In genomic region chr10:119268871-119269506, GRCh38 we compare ENCODE assay signal across 7 cellular contexts.
DNase-seq lines count a peak whose midpoint lies in the region; ATAC-seq and TF ChIP-seq lines count a peak whose summit lies in the region.

No MANE protein-coding gene starts in this region.

- DNase-seq in activated T-helper 1 cell treated with anti-CD3 and anti-CD28 coated beads, Interleukin-12 subunit alpha, Interleukin-12 subunit beta, Interleukin-2, Interleukin-4 antibody, amounts not matched to agents 30 ng/mL and 10 ng/mL and 1 ng/mL, durations not matched to agents 14 hours and 24 hours and 36 hours (ENCODE audit: low spot score): peak; percentile 85
- DNase-seq in mesothelial cell of epicardium (ENCODE audit: low spot score in 2 of 2, unreplicated experiment in 2 of 2): no peak
- peak; percentile 54 for DNase-seq in upper lobe of right lung
- no peak for DNase-seq in SW480 (ENCODE audit: low spot score)
- no peak for DNase-seq in MCF 10A (ENCODE audit: unreplicated experiment)

- CTCF ChIA-PET in MCF 10A (lab: Yijun Ruan, JAX): interaction anchor here (0.6 kb wide), 1 partner anchor 55 kb away, joined by 3 read pairs; no protein-coding TSS in a partner anchor

- intact Hi-C loops in activated T-helper 1 cell treated with anti-CD3 and anti-CD28 coated beads, Interleukin-12 subunit alpha, Interleukin-12 subunit beta, Interleukin-2, Interleukin-4 antibody, amounts not matched to agents 30 ng/mL and 10 ng/mL and 1 ng/mL, durations not matched to agents 14 hours and 24 hours and 36 hours (cut with micrococcal nuclease): loop anchor here (1.0 to 2.0 kb wide), 6 partner anchors 15 to 60 kb away; no protein-coding TSS in a partner anchor
- intact Hi-C loops in upper lobe of right lung (cut with DNase I) (no loop called here), MCF 10A (cut with micrococcal nuclease) (no loop called here)

- POLR2A ChIA-PET in MCF 10A (lab: Yijun Ruan, JAX): interaction anchor here (0.7 kb wide), 1 partner anchor 107 kb away, joined by 3 read pairs; no protein-coding TSS in a partner anchor

- H3K4me3 Mint-ChIP-seq in activated T-helper 1 cell treated with anti-CD3 and anti-CD28 coated beads, Interleukin-12 subunit alpha, Interleukin-12 subunit beta, Interleukin-2, Interleukin-4 antibody, amounts not matched to agents 30 ng/mL and 10 ng/mL and 1 ng/mL, durations not matched to agents 14 hours and 24 hours and 36 hours: peak overlapping the region; percentile 43
- no peak overlapping the region for H3K4me3 Mint-ChIP-seq in mesothelial cell of epicardium
- H3K4me3 Mint-ChIP-seq in MCF 10A (ENCODE audit: unreplicated experiment): no peak overlapping the region

- TF ChIP-seq CTCF in mesothelial cell of epicardium (IDR thresholded peaks at IDR 0.05; ENCODE audit: unreplicated experiment): no peak
- no peak for TF ChIP-seq CTCF in upper lobe of right lung (IDR thresholded peaks at IDR 0.05)
- no peak for TF ChIP-seq CTCF in MCF 10A (IDR thresholded peaks at IDR 0.05; ENCODE audit: unreplicated experiment)

- peaks cover 10% of the 10 kb centered on the region for H3K36me3 Mint-ChIP-seq in activated T-helper 1 cell treated with anti-CD3 and anti-CD28 coated beads, Interleukin-12 subunit alpha, Interleukin-12 subunit beta, Interleukin-2, Interleukin-4 antibody, amounts not matched to agents 30 ng/mL and 10 ng/mL and 1 ng/mL, durations not matched to agents 14 hours and 24 hours and 36 hours (ENCODE audit: low read depth)
- H3K36me3 Mint-ChIP-seq in mesothelial cell of epicardium (no peaks in the 10 kb centered on the region), MCF 10A (ENCODE audit: insufficient read depth, unreplicated experiment) (no peaks in the 10 kb centered on the region)

- ATAC-seq in GM19463 (IDR thresholded peaks at IDR 0.05; ENCODE audit: unreplicated experiment) (peak; percentile 78), HG03460 (IDR thresholded peaks at IDR 0.05; ENCODE audit: unreplicated experiment) (peak; percentile 74), upper lobe of right lung (peak; percentile 2)

- H3K4me3 ChIP-seq in upper lobe of right lung: no peak overlapping the region

- no TSS peak for BruUV-seq in MCF 10A (replicated peaks; lab: Mats Ljungman, UMichigan)

- H3K9me3 Mint-ChIP-seq in activated T-helper 1 cell treated with anti-CD3 and anti-CD28 coated beads, Interleukin-12 subunit alpha, Interleukin-12 subunit beta, Interleukin-2, Interleukin-4 antibody, amounts not matched to agents 30 ng/mL and 10 ng/mL and 1 ng/mL, durations not matched to agents 14 hours and 24 hours and 36 hours: no peaks in the 10 kb centered on the region
- H3K9me3 Mint-ChIP-seq in mesothelial cell of epicardium: no peaks in the 10 kb centered on the region
- no peaks in the 10 kb centered on the region for H3K9me3 Mint-ChIP-seq in MCF 10A (ENCODE audit: unreplicated experiment)

- no peaks in the 10 kb centered on the region for H3K9me3 ChIP-seq in upper lobe of right lung

- H3K27ac Mint-ChIP-seq in activated T-helper 1 cell treated with anti-CD3 and anti-CD28 coated beads, Interleukin-12 subunit alpha, Interleukin-12 subunit beta, Interleukin-2, Interleukin-4 antibody, amounts not matched to agents 30 ng/mL and 10 ng/mL and 1 ng/mL, durations not matched to agents 14 hours and 24 hours and 36 hours: peak overlapping the region; percentile 98
- H3K27ac Mint-ChIP-seq in mesothelial cell of epicardium (peak overlapping the region; percentile 6), MCF 10A (ENCODE audit: low read depth, unreplicated experiment) (no peak overlapping the region)

- no peaks in the 10 kb centered on the region for H3K27me3 Mint-ChIP-seq in activated T-helper 1 cell treated with anti-CD3 and anti-CD28 coated beads, Interleukin-12 subunit alpha, Interleukin-12 subunit beta, Interleukin-2, Interleukin-4 antibody, amounts not matched to agents 30 ng/mL and 10 ng/mL and 1 ng/mL, durations not matched to agents 14 hours and 24 hours and 36 hours (ENCODE audit: insufficient read depth)
- H3K27me3 Mint-ChIP-seq in mesothelial cell of epicardium (ENCODE audit: low read depth): no peaks in the 10 kb centered on the region
- H3K27me3 Mint-ChIP-seq in MCF 10A (ENCODE audit: insufficient read depth, unreplicated experiment): no peaks in the 10 kb centered on the region

- H3K27ac ChIP-seq in upper lobe of right lung: peak overlapping the region; percentile 85

- H3K27me3 ChIP-seq in upper lobe of right lung: no peaks in the 10 kb centered on the region

- no peaks in the 10 kb centered on the region for H3K36me3 ChIP-seq in upper lobe of right lung

- peaks cover 69% of the 10 kb centered on the region for H3K4me1 ChIP-seq in upper lobe of right lung

- H3K4me1 Mint-ChIP-seq in activated T-helper 1 cell treated with anti-CD3 and anti-CD28 coated beads, Interleukin-12 subunit alpha, Interleukin-12 subunit beta, Interleukin-2, Interleukin-4 antibody, amounts not matched to agents 30 ng/mL and 10 ng/mL and 1 ng/mL, durations not matched to agents 14 hours and 24 hours and 36 hours (ENCODE audit: low read depth): peaks cover 76% of the 10 kb centered on the region
- H3K4me1 Mint-ChIP-seq in mesothelial cell of epicardium (peaks cover 20% of the 10 kb centered on the region), MCF 10A (ENCODE audit: insufficient read depth, unreplicated experiment) (peaks cover 14% of the 10 kb centered on the region)

Comparison
In these comparisons a context has a peak if more than half of its experiments do, and no peak if none do; other contexts are left out.
1. ATAC-seq: peak in every context shown above with its lines; median percentile 78 in GM19463; 74 in HG03460; 2 in upper lobe of right lung.
2. DNase-seq: peak in activated T-helper 1 cell treated with anti-CD3 and anti-CD28 coated beads, Interleukin-12 subunit alpha, Interleukin-12 subunit beta, Interleukin-2, Interleukin-4 antibody, amounts not matched to agents 30 ng/mL and 10 ng/mL and 1 ng/mL, durations not matched to agents 14 hours and 24 hours and 36 hours (single experiment) and upper lobe of right lung (single experiment); none in mesothelial cell of epicardium (0 of 2), SW480 (single experiment) and MCF 10A (single experiment).